1 cellular context compared by ENCODE assay signal in genomic region chr2:97736608-97737330, GRCh38.
TF ChIP-seq lines count a peak whose summit lies in the region.

No MANE protein-coding gene starts in this region.

TF ChIP-seq in GM23338, 12 proteins besides CTCF, POLR2A, EP300 and RAD21 (continued from another document):
- TF ChIP-seq REST (IDR thresholded peaks at IDR 0.05; ENCODE audit: unreplicated experiment) (no peak), JUNB (IDR thresholded peaks at IDR 0.05; ENCODE audit: unreplicated experiment) (no peak), ZNF462 (CRISPR knock-in tag; IDR thresholded peaks at IDR 0.05) (no peak), ETS1 (IDR thresholded peaks at IDR 0.05) (no peak), EZH2 (IDR thresholded peaks at IDR 0.05; ENCODE audit: low read depth, unreplicated experiment) (no peak)
